ENCODE assay signal across 11 cellular contexts in genomic region chr3:4588410-4588809, GRCh38.
A peak's percentile ranks its signal among the peaks of the same experiment; 100 is the strongest.
DNase-seq lines count a peak whose midpoint lies in the region; ATAC-seq and TF ChIP-seq lines count a peak whose summit lies in the region.
"Had no signal": no experiment of that assay in that cellular context is flagged by ENCODE, and none has a peak within 500 bp of the region (broad histone marks: within the 10 kb centered on the region; RNA-seq: fewer than 3 reads in every experiment).

No MANE protein-coding gene starts in this region.

- no peaks in the 10 kb centered on the region for H3K27me3 Mint-ChIP-seq in Caco-2 (ENCODE audit: insufficient read depth, unreplicated experiment)

- H3K9me3 ChIP-seq in ascending aorta, result no peaks in the 10 kb centered on the region
- no peaks in the 10 kb centered on the region; the same call in 1 of the 2 replicates for H3K9me3 ChIP-seq in Caco-2

- CTCF ChIA-PET in Caco-2 (lab: Charles Lee), result no interaction called here

- peaks cover 0 to 26% of the 10 kb centered on the region in 2 donors for H3K4me1 ChIP-seq in ascending aorta
- no peaks in the 10 kb centered on the region for H3K4me1 ChIP-seq in Caco-2

- H3K27ac Mint-ChIP-seq in Caco-2 (ENCODE audit: unreplicated experiment), result no peak overlapping the region
- H3K27ac Mint-ChIP-seq: CD8-positive, alpha-beta T cell had no signal

- ATAC-seq in HG02623 (IDR thresholded peaks at IDR 0.05; ENCODE audit: unreplicated experiment) (no peak), HG02938 (IDR thresholded peaks at IDR 0.05; ENCODE audit: unreplicated experiment) (no peak)
- ATAC-seq: CD8-positive, alpha-beta T cell had no signal

- no peaks in the 10 kb centered on the region for H3K36me3 Mint-ChIP-seq in Caco-2 (ENCODE audit: insufficient read depth, unreplicated experiment)

- H3K36me3 ChIP-seq in ascending aorta, result no peaks in the 10 kb centered on the region
- H3K36me3 ChIP-seq in Caco-2 (ENCODE audit: control insufficient read depth, insufficient read depth, low read length), result no peaks in the 10 kb centered on the region

- H3K4me3 ChIP-seq in HFF-Myc (replicated peaks; ENCODE audit: low read depth, low read length) (no peak overlapping the region), ascending aorta (no peak overlapping the region), Caco-2 (ENCODE audit: low read depth, low read length) (no peak overlapping the region)

- peak overlapping the region; percentile 14 to 67 for H3K27ac ChIP-seq in ascending aorta

- DNase-seq in AG08396 (ENCODE audit: low spot score) (peak; percentile 56), HFF-Myc (ENCODE audit: extremely low read depth, low read depth) (peak; percentile 50), ascending aorta (ENCODE audit: low spot score in 2 of 2) (no peak), iris pigment epithelial cell (ENCODE audit: low read depth) (peak; percentile 65), Caco-2 (no peak), NCI-H2081 treated with DMSO at 0.1 percent for 48 hours (lab: John Stamatoyannopoulos, UW) (no peak)
- DNase-seq: activated CD4-positive, alpha-beta T cell treated with anti-CD3 and anti-CD28 coated beads, Interleukin-2, amount 50 U/mL, for 1 hour; CD8-positive, alpha-beta T cell; NCI-H82 had no signal

- H3K4me3 Mint-ChIP-seq in Caco-2 (ENCODE audit: unreplicated experiment), result no peak overlapping the region
- H3K4me3 Mint-ChIP-seq: CD8-positive, alpha-beta T cell had no signal

- intact Hi-C loops in ascending aorta (cut with DNase I) (loop anchor here (5.0 to 10.0 kb wide), 2 partner anchors 44 to 436 kb away; no protein-coding TSS in a partner anchor), Caco-2 (cut with micrococcal nuclease; ENCODE audit: unreplicated experiment) (no loop called here)

- H3K27me3 ChIP-seq in ascending aorta, result no peaks in the 10 kb centered on the region
- H3K27me3 ChIP-seq in Caco-2 (replicated peaks; ENCODE audit: control insufficient read depth, insufficient read depth, low read length), result no peaks in the 10 kb centered on the region

- BruUV-seq in Caco-2 (replicated peaks; lab: Mats Ljungman, UMichigan), result no TSS peak

- no peaks in the 10 kb centered on the region for H3K4me1 Mint-ChIP-seq in Caco-2 (ENCODE audit: low read depth, unreplicated experiment)

- TF ChIP-seq CTCF in HFF-Myc (IDR thresholded peaks at IDR 0.05; ENCODE audit: low read depth, low read length, missing control alignments), result no peak
- TF ChIP-seq CTCF in ascending aorta (IDR thresholded peaks at IDR 0.05), result no peak
- no peak for TF ChIP-seq CTCF in Caco-2 (IDR thresholded peaks at IDR 0.05; ENCODE audit: insufficient read depth in 1 of 2, low read depth in 1 of 2, low read length in 1 of 2, severe bottlenecking in 1 of 2, unreplicated experiment in 1 of 2)

- POLR2A ChIA-PET in Caco-2 (lab: Charles Lee), result no interaction called here

- H3K9me3 Mint-ChIP-seq in Caco-2 (ENCODE audit: unreplicated experiment), result no peaks in the 10 kb centered on the region
- H3K9me3 Mint-ChIP-seq: CD8-positive, alpha-beta T cell had no signal

Comparison
In these comparisons a context has a peak if more than half of its experiments do, and no peak if none do; other contexts are left out.
1. DNase-seq: peak in AG08396 (single experiment), HFF-Myc (single experiment) and iris pigment epithelial cell (single experiment); none in ascending aorta (0 of 2), Caco-2 (0 of 2) and NCI-H2081 treated with DMSO at 0.1 percent for 48 hours (single experiment).